ENCODE assay signal across 14 cellular contexts in genomic region chr11:46370253-46370652, GRCh38. TPM values are rescaled to one million over a fixed set of nuclear protein-coding genes. Genes with fewer than 3 reads are reported as not detected.
DNase-seq lines count a peak whose midpoint lies in the region; TF ChIP-seq lines count a peak whose summit lies in the region.
"Had no signal": no experiment of that assay in that cellular context is flagged by ENCODE, and none has a peak within 500 bp of the region (broad histone marks: within the 10 kb centered on the region; RNA-seq: fewer than 3 reads in every experiment).

No MANE protein-coding gene starts in this region.

- H3K4me3 ChIP-seq in HUES64 (ENCODE audit: low read length) (no peak overlapping the region), astrocyte of the cerebellum (ENCODE audit: low read depth, low read length) (no peak overlapping the region), colonic mucosa (no peak overlapping the region)
- H3K4me3 ChIP-seq: K562 had no signal

- H3K36me3 ChIP-seq in HUES64 (ENCODE audit: insufficient read depth, low read length) (peaks cover 49% of the 10 kb centered on the region), colonic mucosa (no peaks in the 10 kb centered on the region)

- no peaks in the 10 kb centered on the region for H3K27me3 Mint-ChIP-seq in nephron (ENCODE audit: low read depth)
- H3K27me3 Mint-ChIP-seq in activated T-helper 1 cell treated with anti-CD3 and anti-CD28 coated beads, Interleukin-12 subunit alpha, Interleukin-12 subunit beta, Interleukin-2, Interleukin-4 antibody, amounts not matched to agents 30 ng/mL and 10 ng/mL and 1 ng/mL, durations not matched to agents 14 hours and 24 hours and 36 hours (ENCODE audit: insufficient read depth): no peaks in the 10 kb centered on the region

- H3K9me3 ChIP-seq in HUES64 (ENCODE audit: insufficient read depth, low read depth, low read length) (no peaks in the 10 kb centered on the region), colonic mucosa (no peaks in the 10 kb centered on the region)
- H3K9me3 ChIP-seq: Caco-2 had no signal

- H3K4me1 ChIP-seq in HUES64 (ENCODE audit: insufficient read depth, low read length) (peaks cover 7% of the 10 kb centered on the region; the same call in 1 of the 2 replicates), colonic mucosa (no peaks in the 10 kb centered on the region)

- TF ChIP-seq CTCF in astrocyte of the cerebellum (IDR thresholded peaks at IDR 0.05; ENCODE audit: low read depth, low read length, missing control alignments) (no peak), nephron (IDR thresholded peaks at IDR 0.05; ENCODE audit: unreplicated experiment in 3 of 3) (no peak), colonic mucosa (IDR thresholded peaks at IDR 0.05) (no peak)

- DNase-seq in DMS79 (lab: John Stamatoyannopoulos, UW) (peak; percentile 85), astrocyte of the cerebellum (ENCODE audit: low read depth) (peak; percentile 36), colonic mucosa (no peak), NCI-H1105 (lab: John Stamatoyannopoulos, UW) (no peak)
- no peak for DNase-seq in activated T-helper 1 cell treated with anti-CD3 and anti-CD28 coated beads, Interleukin-12 subunit alpha, Interleukin-12 subunit beta, Interleukin-2, Interleukin-4 antibody, amounts not matched to agents 30 ng/mL and 10 ng/mL and 1 ng/mL, durations not matched to agents 14 hours and 24 hours and 36 hours (ENCODE audit: low spot score)
- DNase-seq: H9, NCI-H187 treated with DMSO at 0.1 percent for 48 hours, NCI-H510A had no signal

- in situ Hi-C loops in astrocyte of the cerebellum (cut with HindIII; ENCODE audit: low sequenced_read_pairs): no loop called here

- no peaks in the 10 kb centered on the region for H3K9me3 Mint-ChIP-seq in nephron
- no peaks in the 10 kb centered on the region for H3K9me3 Mint-ChIP-seq in activated T-helper 1 cell treated with anti-CD3 and anti-CD28 coated beads, Interleukin-12 subunit alpha, Interleukin-12 subunit beta, Interleukin-2, Interleukin-4 antibody, amounts not matched to agents 30 ng/mL and 10 ng/mL and 1 ng/mL, durations not matched to agents 14 hours and 24 hours and 36 hours
- H3K9me3 Mint-ChIP-seq: CD14-positive monocyte, H9 had no signal

- H3K9ac ChIP-seq in HUES64 (ENCODE audit: low read depth, low read length) (no peak overlapping the region), colonic mucosa (ENCODE audit: low read depth in 2 of 2, low read length in 2 of 2) (no peak overlapping the region)

- 0 out of 2 replicates have a peak overlapping the region, but pooled peaks have one; percentile 24 for H3K27ac ChIP-seq in HUES64 (ENCODE audit: low read depth, low read length)
- H3K27ac ChIP-seq in colonic mucosa: no peak overlapping the region
- H3K27ac ChIP-seq: HL-60 had no signal

- WGBS in HUES64: 97% methylated on average over 13 of the region's 13 CpGs

- no peak overlapping the region for H3K4me3 Mint-ChIP-seq in nephron
- H3K4me3 Mint-ChIP-seq in activated T-helper 1 cell treated with anti-CD3 and anti-CD28 coated beads, Interleukin-12 subunit alpha, Interleukin-12 subunit beta, Interleukin-2, Interleukin-4 antibody, amounts not matched to agents 30 ng/mL and 10 ng/mL and 1 ng/mL, durations not matched to agents 14 hours and 24 hours and 36 hours: no peak overlapping the region
- H3K4me3 Mint-ChIP-seq: CD14-positive monocyte had no signal

- H3K27me3 ChIP-seq in HUES64 (ENCODE audit: insufficient read depth, low read length) (no peaks in the 10 kb centered on the region), colonic mucosa (no peaks in the 10 kb centered on the region)

- peaks cover 16% of the 10 kb centered on the region for H3K36me3 Mint-ChIP-seq in nephron (ENCODE audit: low read depth)
- H3K36me3 Mint-ChIP-seq in activated T-helper 1 cell treated with anti-CD3 and anti-CD28 coated beads, Interleukin-12 subunit alpha, Interleukin-12 subunit beta, Interleukin-2, Interleukin-4 antibody, amounts not matched to agents 30 ng/mL and 10 ng/mL and 1 ng/mL, durations not matched to agents 14 hours and 24 hours and 36 hours (ENCODE audit: low read depth): peaks cover 19% of the 10 kb centered on the region

- intact Hi-C loops in colonic mucosa (cut with DNase I): no loop called here
- intact Hi-C loops in activated T-helper 1 cell treated with anti-CD3 and anti-CD28 coated beads, Interleukin-12 subunit alpha, Interleukin-12 subunit beta, Interleukin-2, Interleukin-4 antibody, amounts not matched to agents 30 ng/mL and 10 ng/mL and 1 ng/mL, durations not matched to agents 14 hours and 24 hours and 36 hours (cut with micrococcal nuclease): no loop called here

- peak overlapping the region; percentile 12 to 35 (median 26) for H3K27ac Mint-ChIP-seq in nephron
- H3K27ac Mint-ChIP-seq in activated T-helper 1 cell treated with anti-CD3 and anti-CD28 coated beads, Interleukin-12 subunit alpha, Interleukin-12 subunit beta, Interleukin-2, Interleukin-4 antibody, amounts not matched to agents 30 ng/mL and 10 ng/mL and 1 ng/mL, durations not matched to agents 14 hours and 24 hours and 36 hours: no peak overlapping the region

- peaks cover 32% of the 10 kb centered on the region for H3K4me1 Mint-ChIP-seq in nephron
- H3K4me1 Mint-ChIP-seq in activated T-helper 1 cell treated with anti-CD3 and anti-CD28 coated beads, Interleukin-12 subunit alpha, Interleukin-12 subunit beta, Interleukin-2, Interleukin-4 antibody, amounts not matched to agents 30 ng/mL and 10 ng/mL and 1 ng/mL, durations not matched to agents 14 hours and 24 hours and 36 hours (ENCODE audit: low read depth): peaks cover 6% of the 10 kb centered on the region

RNA-seq across cellular contexts. Expression of gene MDK, which starts 11.2 kb away (rescaled TPM):
- polyA plus RNA-seq in HUES64 (2013, experiment 1 of 2): 605 TPM
- 719 TPM for polyA plus RNA-seq in HUES64 (2013, experiment 2 of 2)
- 10 to 100 TPM; 80.4 to 98.9 TPM for total RNA-seq in colonic mucosa
- 5.0 and 7.1 TPM in 2 replicates for total RNA-seq in activated T-helper 1 cell treated with anti-CD3 and anti-CD28 coated beads, Interleukin-12 subunit alpha, Interleukin-12 subunit beta, Interleukin-2, Interleukin-4 antibody, amounts not matched to agents 30 ng/mL and 10 ng/mL and 1 ng/mL, durations not matched to agents 14 hours and 24 hours and 36 hours
- polyA plus RNA-seq: CD14-positive monocyte had no signal

RNA-seq across cellular contexts. Expression of gene CHRM4, which starts 21.3 kb away (rescaled TPM):
- polyA plus RNA-seq in HUES64 (2013, experiment 1 of 2): 0.20 TPM
- 0.25 TPM for polyA plus RNA-seq in HUES64 (2013, experiment 2 of 2)
- under 1 TPM; 0.42 to 0.49 TPM for total RNA-seq in colonic mucosa
- total RNA-seq in activated T-helper 1 cell treated with anti-CD3 and anti-CD28 coated beads, Interleukin-12 subunit alpha, Interleukin-12 subunit beta, Interleukin-2, Interleukin-4 antibody, amounts not matched to agents 30 ng/mL and 10 ng/mL and 1 ng/mL, durations not matched to agents 14 hours and 24 hours and 36 hours: 1.2 TPM in 2 replicates

RNA-seq across cellular contexts. Expression of gene DGKZ, which starts 23.0 kb away (rescaled TPM):
- polyA plus RNA-seq in HUES64 (2013, experiment 1 of 2): 51.0 TPM
- polyA plus RNA-seq in HUES64 (2013, experiment 2 of 2): 50.1 TPM
- 10 to 100 TPM; 42.7 to 83.8 TPM for total RNA-seq in colonic mucosa
- total RNA-seq in activated T-helper 1 cell treated with anti-CD3 and anti-CD28 coated beads, Interleukin-12 subunit alpha, Interleukin-12 subunit beta, Interleukin-2, Interleukin-4 antibody, amounts not matched to agents 30 ng/mL and 10 ng/mL and 1 ng/mL, durations not matched to agents 14 hours and 24 hours and 36 hours: 101 TPM in 2 replicates

Comparison
In these comparisons a context has a peak if more than half of its experiments do, and no peak if none do; other contexts are left out.
1. DNase-seq: peak in DMS79 (single experiment) and astrocyte of the cerebellum (single experiment); none in colonic mucosa (single experiment), NCI-H1105 (single experiment) and activated T-helper 1 cell treated with anti-CD3 and anti-CD28 coated beads, Interleukin-12 subunit alpha, Interleukin-12 subunit beta, Interleukin-2, Interleukin-4 antibody, amounts not matched to agents 30 ng/mL and 10 ng/mL and 1 ng/mL, durations not matched to agents 14 hours and 24 hours and 36 hours (single experiment).
2. RNA of gene MDK, which starts 11.2 kb away (total RNA-seq): 80.4 to 98.9 TPM in colonic mucosa; 5.0 to 7.1 TPM in activated T-helper 1 cell treated with anti-CD3 and anti-CD28 coated beads, Interleukin-12 subunit alpha, Interleukin-12 subunit beta, Interleukin-2, Interleukin-4 antibody, amounts not matched to agents 30 ng/mL and 10 ng/mL and 1 ng/mL, durations not matched to agents 14 hours and 24 hours and 36 hours; every median in the first group is over 10 times any median in the second.